ENCODE assay signal across 24 cellular contexts in the genomic region with DNA sequence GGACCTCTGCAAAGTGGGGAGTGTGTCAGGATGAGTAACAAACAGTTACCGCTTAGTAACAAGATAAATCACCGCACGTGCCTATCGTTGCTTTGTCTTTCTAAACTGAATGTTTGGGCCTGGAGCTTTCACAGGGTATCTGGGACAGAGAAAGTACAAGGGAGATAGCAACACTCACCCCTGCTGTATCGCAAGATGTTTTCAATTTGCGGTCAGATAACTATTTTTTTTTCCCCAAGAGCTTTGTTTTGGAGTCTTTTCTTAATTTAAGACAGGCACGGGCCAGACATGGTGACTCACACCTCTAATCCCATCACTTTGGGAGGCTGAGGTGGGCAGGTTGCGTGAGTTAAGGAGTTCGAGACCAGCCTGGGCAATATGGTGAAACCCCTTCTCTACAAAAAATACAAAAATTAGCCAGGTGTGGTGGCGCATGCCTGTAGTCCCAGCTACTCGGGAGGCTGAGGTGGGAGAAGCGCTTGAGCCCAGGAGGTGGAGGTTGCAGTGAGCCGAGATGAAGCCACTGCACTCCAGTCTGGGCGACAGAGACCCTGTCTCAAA.
"Had no signal": no experiment of that assay in that cellular context is flagged by ENCODE, and none has a peak within 500 bp of the region (broad histone marks: within the 10 kb centered on the region; RNA-seq: fewer than 3 reads in every experiment).

No MANE protein-coding gene starts in this region.

- FAIRE-seq: bronchial epithelial cell, TTC549 had no signal

- H3K27me3 ChIP-seq: ascending aorta, body of pancreas had no signal

- H3K27ac ChIP-seq: ascending aorta, body of pancreas had no signal

- H3K9me3 ChIP-seq: ascending aorta, body of pancreas had no signal

- H3K4me1 ChIP-seq: ascending aorta, body of pancreas had no signal

- H3K4me3 ChIP-seq: ascending aorta, body of pancreas had no signal

- DNase-seq: activated B cell treated with CpG ODN at 0.5 μM for 24 hours; activated CD4-positive, alpha-beta T cell treated with anti-CD3 and anti-CD28 coated beads for 1 hour; activated CD4-positive, alpha-beta T cell treated with anti-CD3 and anti-CD28 coated beads, Interleukin-2, amount 10 ng/mL, durations not matched to agents 24 days and 14 days; activated CD4-positive, alpha-beta T cell treated with anti-CD3 and anti-CD28 coated beads, Interleukin-2, amount 50 U/mL, for 48 hours; activated CD8-positive, alpha-beta memory T cell treated with anti-CD3 and anti-CD28 coated beads, Interleukin-2, amount 10 ng/mL, durations not matched to agents 7 days and 5 days; activated effector memory CD4-positive, alpha-beta T cell treated with Interleukin-2 at 50 U/mL for 16 hours; activated naive CD4-positive, alpha-beta T cell; activated T-cell treated with anti-CD3 and anti-CD28 coated beads, Interleukin-2, amount 50 U/mL, for 24 hours; amniotic stem cell; body of pancreas; NCI-H1048; NCI-H1417 treated with DMSO at 0.1 percent for 48 hours; NCI-H1694; NCI-H2029 treated with DMSO at 0.1 percent for 48 hours; NCI-H345; NCI-H510A; NCI-H526 treated with DMSO at 0.1 percent for 48 hours; NCI-H82; SIG-M5; T-helper 17 cell; T-helper 9 cell had no signal

- H3K36me3 ChIP-seq: ascending aorta had no signal

- ATAC-seq: activated CD8-positive, alpha-beta memory T cell treated with anti-CD3 and anti-CD28 coated beads, Interleukin-2, amount 10 ng/mL, durations not matched to agents 7 days and 5 days; body of pancreas; T-helper 17 cell had no signal
